In genomic region chr19:11355160-11356073, GRCh38 we compare ENCODE assay signal across 1 cellular context.
A peak's percentile ranks its signal among the peaks of the same experiment; 100 is the strongest.
TF ChIP-seq lines count a peak whose summit lies in the region.

TSS of gene PLPPR2 (plus strand) at chr19:11355432. CDS start at chr19:11357674, 2,242 bp downstream.

TF ChIP-seq in HepG2, 621 proteins besides CTCF, POLR2A, EP300 and RAD21 (continued from another document and continues in another):
- 0 out of 2 replicates have a peak, but pooled peaks have one; percentile 48 for TF ChIP-seq ZIK1 (CRISPR knock-in tag; IDR thresholded peaks at IDR 0.05; ENCODE audit: borderline replicate concordance, low read depth)
- TF ChIP-seq SRSF4 (IDR thresholded peaks at IDR 0.05; ENCODE audit: low read depth, low read length, poor library complexity, severe bottlenecking): no peak
- TF ChIP-seq MBD4 (IDR thresholded peaks at IDR 0.05; ENCODE audit: borderline replicate concordance, low read length): no peak
- TF ChIP-seq KLF13 (CRISPR knock-in tag; IDR thresholded peaks at IDR 0.05): no peak
- peak; percentile 99 for TF ChIP-seq ZNF646 (CRISPR knock-in tag; IDR thresholded peaks at IDR 0.05)
- TF ChIP-seq NRL (CRISPR knock-in tag; IDR thresholded peaks at IDR 0.05; ENCODE audit: borderline replicate concordance): no peak
- no peak for TF ChIP-seq JUN (CRISPR knock-in tag; IDR thresholded peaks at IDR 0.05)
- no peak for TF ChIP-seq NR3C1 (CRISPR knock-in tag; IDR thresholded peaks at IDR 0.05)
- TF ChIP-seq ZFX (CRISPR knock-in tag; IDR thresholded peaks at IDR 0.05; ENCODE audit: low read depth): peak; percentile 59
- no peak for TF ChIP-seq HMGXB3 (CRISPR knock-in tag; IDR thresholded peaks at IDR 0.05; ENCODE audit: borderline replicate concordance)
- no peak for TF ChIP-seq ZNF678 (CRISPR knock-in tag; IDR thresholded peaks at IDR 0.05)
- TF ChIP-seq ZHX1 (CRISPR knock-in tag; IDR thresholded peaks at IDR 0.05; ENCODE audit: low read depth): no peak
- TF ChIP-seq ZNF124 (CRISPR knock-in tag; IDR thresholded peaks at IDR 0.05): no peak
- TF ChIP-seq ZFYVE20 (CRISPR knock-in tag; IDR thresholded peaks at IDR 0.05; ENCODE audit: borderline replicate concordance, low read depth): no peak
- TF ChIP-seq CEBPZ (IDR thresholded peaks at IDR 0.05; ENCODE audit: low read length): no peak
- peak; percentile 57; the same call in 1 of the 2 replicates for TF ChIP-seq NFKB2 (CRISPR knock-in tag; IDR thresholded peaks at IDR 0.05; ENCODE audit: borderline replicate concordance)
- no peak for TF ChIP-seq BRD4 (CRISPR knock-in tag; IDR thresholded peaks at IDR 0.05)
- TF ChIP-seq ZFP82 (CRISPR knock-in tag; IDR thresholded peaks at IDR 0.05; ENCODE audit: borderline replicate concordance): no peak
- TF ChIP-seq SALL1 (CRISPR knock-in tag; IDR thresholded peaks at IDR 0.05): peak; percentile 34; the same call in 1 of the 2 replicates
- no peak for TF ChIP-seq ZNF275 (CRISPR knock-in tag; IDR thresholded peaks at IDR 0.05; ENCODE audit: borderline replicate concordance)
- TF ChIP-seq HIC2 (CRISPR knock-in tag; IDR thresholded peaks at IDR 0.05; ENCODE audit: low read depth): no peak
- no peak for TF ChIP-seq IKZF5 (CRISPR knock-in tag; IDR thresholded peaks at IDR 0.05)
- peak; percentile 23; the same call in 1 of the 2 replicates for TF ChIP-seq ZNF556 (CRISPR knock-in tag; IDR thresholded peaks at IDR 0.05; ENCODE audit: borderline replicate concordance)
- TF ChIP-seq CENPX (CRISPR knock-in tag; IDR thresholded peaks at IDR 0.05): no peak
- no peak for TF ChIP-seq SMAD3 (CRISPR knock-in tag; IDR thresholded peaks at IDR 0.05)
- peak; percentile 58 for TF ChIP-seq AGO2 (optimal IDR thresholded peaks at IDR 0.05; ENCODE audit: low read depth, low read length)
- TF ChIP-seq THAP8 (CRISPR knock-in tag; IDR thresholded peaks at IDR 0.05; ENCODE audit: borderline replicate concordance): 0 out of 2 replicates have a peak, but pooled peaks have one; percentile 33
- no peak for TF ChIP-seq KDM5A (IDR thresholded peaks at IDR 0.05; ENCODE audit: borderline replicate concordance, low read length)
- TF ChIP-seq GATAD2A (CRISPR knock-in tag; IDR thresholded peaks at IDR 0.05): no peak
- TF ChIP-seq ZNF660 (CRISPR knock-in tag; IDR thresholded peaks at IDR 0.05; ENCODE audit: borderline replicate concordance, low read depth): no peak
- TF ChIP-seq ZNF670 (CRISPR knock-in tag; IDR thresholded peaks at IDR 0.05; ENCODE audit: borderline replicate concordance): no peak
- TF ChIP-seq ZNF44 (CRISPR knock-in tag; IDR thresholded peaks at IDR 0.05): no peak
- TF ChIP-seq NR2F6 (IDR thresholded peaks at IDR 0.05): no peak
- TF ChIP-seq NR2F6 (CRISPR knock-in tag; IDR thresholded peaks at IDR 0.05): no peak
- no peak for TF ChIP-seq KLF6 (CRISPR knock-in tag; IDR thresholded peaks at IDR 0.05)
- no peak for TF ChIP-seq ZNF850 (CRISPR knock-in tag; conservative IDR thresholded peaks at IDR 0.05)
- no peak for TF ChIP-seq MAF1 (CRISPR knock-in tag; IDR thresholded peaks at IDR 0.05; ENCODE audit: borderline replicate concordance)
- TF ChIP-seq ZNF772 (CRISPR knock-in tag; IDR thresholded peaks at IDR 0.05): no peak
